Comparison of ENCODE assay signal across 17 cellular contexts in genomic region chr6:155213611-155214372, GRCh38. TPM values are rescaled to one million over a fixed set of nuclear protein-coding genes. Genes with fewer than 3 reads are reported as not detected.
DNase-seq lines count a peak whose midpoint lies in the region; ATAC-seq and TF ChIP-seq lines count a peak whose summit lies in the region.
"Had no signal": no experiment of that assay in that cellular context is flagged by ENCODE, and none has a peak within 500 bp of the region (broad histone marks: within the 10 kb centered on the region; RNA-seq: fewer than 3 reads in every experiment).

No MANE protein-coding gene starts in this region.

- peak overlapping the region; percentile 79 for H3K18ac ChIP-seq in neuronal stem cell (ENCODE audit: low read length)
- H3K18ac ChIP-seq in mesendoderm (ENCODE audit: low read length), result no peak overlapping the region

- no CpG with 5 or more reads among the region's 23 CpGs for WGBS in neuronal stem cell (ENCODE audit: extremely low coverage in 2 of 2, insufficient read length in 2 of 2, insufficient replicate concordance in 1 of 2), 2 donors
- WGBS in mesendoderm (ENCODE audit: extremely low coverage, insufficient coverage, low lambda C conversion rate), result no CpG with 5 or more reads among the region's 23 CpGs

- H3K9me3 Mint-ChIP-seq in Caco-2 (ENCODE audit: unreplicated experiment), result no peaks in the 10 kb centered on the region
- H3K9me3 Mint-ChIP-seq: CD4-positive, CD25-positive, alpha-beta regulatory T cell had no signal

- H3K4ac ChIP-seq in neuronal stem cell (ENCODE audit: low read length), result no peak overlapping the region
- no peak overlapping the region for H3K4ac ChIP-seq in mesendoderm (ENCODE audit: low read depth, low read length)

- no peak overlapping the region for H2BK12ac ChIP-seq in neuronal stem cell (ENCODE audit: low read length)

- H4K91ac ChIP-seq in neuronal stem cell (ENCODE audit: low read depth, low read length, poor library complexity), result no peak overlapping the region

- peak overlapping the region; percentile 35 for H3K23ac ChIP-seq in neuronal stem cell (ENCODE audit: low read depth, low read length, poor library complexity)
- H3K23ac ChIP-seq in mesendoderm (ENCODE audit: low read length), result no peak overlapping the region

- H3K27ac Mint-ChIP-seq in Caco-2 (ENCODE audit: unreplicated experiment), result peak overlapping the region; percentile 3
- H3K27ac Mint-ChIP-seq: CD4-positive, CD25-positive, alpha-beta regulatory T cell had no signal

- H3K4me3 ChIP-seq in Caco-2 (ENCODE audit: low read depth, low read length) (no peak overlapping the region), neuronal stem cell (ENCODE audit: low read length in 2 of 2) (no peak overlapping the region), mesendoderm (ENCODE audit: low read length) (no peak overlapping the region)

- no peaks in the 10 kb centered on the region for H3K36me3 Mint-ChIP-seq in Caco-2 (ENCODE audit: insufficient read depth, unreplicated experiment)
- H3K36me3 Mint-ChIP-seq: CD4-positive, CD25-positive, alpha-beta regulatory T cell had no signal

- no peak overlapping the region for H2AFZ ChIP-seq in neuronal stem cell (ENCODE audit: low read length)

- intact Hi-C loops in Caco-2 (cut with micrococcal nuclease; ENCODE audit: unreplicated experiment), result no loop called here

- no peak overlapping the region for H3K4me3 Mint-ChIP-seq in Caco-2 (ENCODE audit: unreplicated experiment)
- H3K4me3 Mint-ChIP-seq: CD4-positive, CD25-positive, alpha-beta regulatory T cell had no signal

- H3K27me3 Mint-ChIP-seq in Caco-2 (ENCODE audit: insufficient read depth, unreplicated experiment), result no peaks in the 10 kb centered on the region

- H3K9ac ChIP-seq in neuronal stem cell (ENCODE audit: low read depth, low read length, poor library complexity) (peak overlapping the region; percentile 68), mesendoderm (ENCODE audit: low read length) (no peak overlapping the region)
- H3K9ac ChIP-seq: KMS-11 had no signal

- BruUV-seq in Caco-2 (replicated peaks; lab: Mats Ljungman, UMichigan), result no TSS peak

- H2AK5ac ChIP-seq in neuronal stem cell (ENCODE audit: low read depth, low read length) (no peak overlapping the region), mesendoderm (ENCODE audit: low read length) (no peak overlapping the region)

- H4K8ac ChIP-seq in neuronal stem cell (ENCODE audit: low read depth, low read length), result no peak overlapping the region
- no peak overlapping the region for H4K8ac ChIP-seq in mesendoderm (ENCODE audit: low read depth, low read length)

- no peaks in the 10 kb centered on the region for H3K79me1 ChIP-seq in neuronal stem cell (ENCODE audit: low read depth, low read length)
- H3K79me1 ChIP-seq in mesendoderm (ENCODE audit: low read length), result no peaks in the 10 kb centered on the region

- H2BK120ac ChIP-seq in neuronal stem cell (ENCODE audit: low read depth, low read length) (no peak overlapping the region), mesendoderm (ENCODE audit: low read depth, low read length) (no peak overlapping the region)

- H3K36me3 ChIP-seq in Caco-2 (ENCODE audit: control insufficient read depth, insufficient read depth, low read length) (no peaks in the 10 kb centered on the region), neuronal stem cell (replicated peaks in 1 of 2; ENCODE audit: control insufficient read depth in 2 of 2, insufficient read depth in 2 of 2, low read length in 2 of 2) (peaks cover 0 to 46% of the 10 kb centered on the region in 2 donors), mesendoderm (ENCODE audit: control insufficient read depth, insufficient read depth, low read length) (no peaks in the 10 kb centered on the region)

- DNase-seq in Caco-2 (no peak), NCI-H524 treated with DMSO at 0.1 percent for 48 hours (lab: John Stamatoyannopoulos, UW) (peak; percentile 30), epithelial cell of prostate (ENCODE audit: low read depth, low spot score) (no peak), neuronal stem cell (ENCODE audit: low spot score) (no peak), HCEC 1CT (no peak), H4 (ENCODE audit: low spot score) (no peak), mesendoderm (no peak)
- DNase-seq: Calu3; CD4-positive, CD25-positive, alpha-beta regulatory T cell; NCI-H1105; NCI-H1694 treated with DMSO at 0.1 percent for 48 hours; NCI-H345; NCI-H69 had no signal

- no peak overlapping the region for H3K14ac ChIP-seq in neuronal stem cell (ENCODE audit: low read length)

- no peak overlapping the region for H3K56ac ChIP-seq in mesendoderm (ENCODE audit: low read length)

- H3K4me2 ChIP-seq in neuronal stem cell (ENCODE audit: insufficient read depth, low read length, poor library complexity, severe bottlenecking), result no peak overlapping the region
- no peak overlapping the region for H3K4me2 ChIP-seq in mesendoderm (ENCODE audit: low read length)
- H3K4me2 ChIP-seq: KMS-11 had no signal

- POLR2A ChIA-PET in Caco-2 (lab: Charles Lee), result no interaction called here

- no peak for TF ChIP-seq CTCF in Caco-2 (IDR thresholded peaks at IDR 0.05; ENCODE audit: insufficient read depth in 1 of 2, low read depth in 1 of 2, low read length in 1 of 2, severe bottlenecking in 1 of 2, unreplicated experiment in 1 of 2)

- H3K9me3 ChIP-seq in Caco-2 (no peaks in the 10 kb centered on the region), neuronal stem cell (replicated peaks in 1 of 2; ENCODE audit: control insufficient read depth in 2 of 2, insufficient read depth in 1 of 2, low read depth in 1 of 2, low read length in 2 of 2) (peaks cover 0 to 6% of the 10 kb centered on the region in 2 donors)

- no peaks in the 10 kb centered on the region for H3K79me2 ChIP-seq in mesendoderm (ENCODE audit: control insufficient read depth, insufficient read depth, low read length)

- H3K27ac ChIP-seq in epithelial cell of prostate (peak overlapping the region; percentile 13), neuronal stem cell (replicated peaks; ENCODE audit: low read length) (no peak overlapping the region), mesendoderm (ENCODE audit: low read depth, low read length) (no peak overlapping the region)
- H3K27ac ChIP-seq: KMS-11, RWPE1 had no signal

- H4K5ac ChIP-seq in mesendoderm (ENCODE audit: low read length), result no peak overlapping the region

- H2BK5ac ChIP-seq in neuronal stem cell (ENCODE audit: low read length) (peak overlapping the region; percentile 2), mesendoderm (ENCODE audit: low read length) (no peak overlapping the region)

- CTCF ChIA-PET in Caco-2 (lab: Charles Lee), result no interaction called here

- no peak for ATAC-seq in GM21619 (IDR thresholded peaks at IDR 0.05; ENCODE audit: unreplicated experiment)

- H2BK15ac ChIP-seq in neuronal stem cell (ENCODE audit: low read length), result no peak overlapping the region
- H2BK15ac ChIP-seq in mesendoderm (replicated peaks; ENCODE audit: low read depth), result no peak overlapping the region

- H3K4me1 Mint-ChIP-seq in Caco-2 (ENCODE audit: low read depth, unreplicated experiment), result peaks cover 6% of the 10 kb centered on the region
- H3K4me1 Mint-ChIP-seq: CD4-positive, CD25-positive, alpha-beta regulatory T cell had no signal

- no peaks in the 10 kb centered on the region for H3K4me1 ChIP-seq in Caco-2
- peaks cover 4 to 7% of the 10 kb centered on the region in 2 donors for H3K4me1 ChIP-seq in neuronal stem cell (ENCODE audit: control insufficient read depth in 2 of 2, insufficient read depth in 1 of 2, low read depth in 1 of 2, low read length in 2 of 2)
- no peaks in the 10 kb centered on the region for H3K4me1 ChIP-seq in mesendoderm (ENCODE audit: control insufficient read depth, low read depth, low read length)

- H3K27me3 ChIP-seq in Caco-2 (replicated peaks; ENCODE audit: control insufficient read depth, insufficient read depth, low read length) (no peaks in the 10 kb centered on the region), neuronal stem cell (ENCODE audit: control insufficient read depth in 3 of 3, insufficient read depth in 3 of 3, low read depth in 1 of 3, low read length in 3 of 3) (no peaks in the 10 kb centered on the region), mesendoderm (ENCODE audit: insufficient read depth, low read length, poor library complexity) (no peaks in the 10 kb centered on the region)

RNA-seq across cellular contexts. Expression of gene CLDN20, which starts 50.0 kb away (rescaled TPM):
- not detected in 2 replicates for total RNA-seq in Caco-2 (2022)
- not detected for polyA plus RNA-seq in neuronal stem cell (2013, experiment 1 of 2)
- polyA plus RNA-seq in neuronal stem cell (2013, experiment 2 of 2), result not detected
- not detected in 2 replicates for total RNA-seq in H4 (2014; rRNA removed; shearing (Covaris generic))
- polyA plus RNA-seq in mesendoderm (2013, experiment 1 of 2), result not detected
- not detected for polyA plus RNA-seq in mesendoderm (2013, experiment 2 of 2)
- total RNA-seq: Calu3; CD4-positive, CD25-positive, alpha-beta regulatory T cell; M059J had no signal
- polyA plus RNA-seq: CD4-positive, CD25-positive, alpha-beta regulatory T cell had no signal
